16 cellular contexts compared by ENCODE assay signal in genomic region chr6:45527210-45527609, GRCh38.
DNase-seq lines count a peak whose midpoint lies in the region; ATAC-seq and TF ChIP-seq lines count a peak whose summit lies in the region.
"Had no signal": no experiment of that assay in that cellular context is flagged by ENCODE, and none has a peak within 500 bp of the region (broad histone marks: within the 10 kb centered on the region; RNA-seq: fewer than 3 reads in every experiment).

No MANE protein-coding gene starts in this region.

- H3K4me1 Mint-ChIP-seq in activated naive CD8-positive, alpha-beta T cell (ENCODE audit: low read depth), result peaks cover 5% of the 10 kb centered on the region
- no peaks in the 10 kb centered on the region for H3K4me1 Mint-ChIP-seq in activated naive CD8-positive, alpha-beta T cell treated with anti-CD3 and anti-CD28 coated beads for 36 hours
- H3K4me1 Mint-ChIP-seq in T-helper 17 cell, result peaks cover 19% of the 10 kb centered on the region

- peak overlapping the region; percentile 13 for H3K27ac Mint-ChIP-seq in activated naive CD8-positive, alpha-beta T cell
- no peak overlapping the region for H3K27ac Mint-ChIP-seq in activated naive CD8-positive, alpha-beta T cell treated with anti-CD3 and anti-CD28 coated beads for 36 hours
- peak overlapping the region; percentile 1 for H3K27ac Mint-ChIP-seq in T-helper 17 cell
- H3K27ac Mint-ChIP-seq: GM23338, H9 had no signal

- H3K4me1 ChIP-seq in upper lobe of right lung, result no peaks in the 10 kb centered on the region

- ATAC-seq in T-helper 17 cell (no peak), upper lobe of right lung (peak; percentile 15), HG03571 (IDR thresholded peaks at IDR 0.05; ENCODE audit: unreplicated experiment) (no peak)
- ATAC-seq: GM23338, HCT116 had no signal

- intact Hi-C loops in upper lobe of right lung (cut with DNase I), result no loop called here

- in situ Hi-C loops in SK-MEL-5 (cut with HindIII; ENCODE audit: low pct_unique_long_range_greater_than_20kb, low sequenced_read_pairs), result no loop called here

- H3K36me3 Mint-ChIP-seq in activated naive CD8-positive, alpha-beta T cell, result peaks cover 30% of the 10 kb centered on the region
- H3K36me3 Mint-ChIP-seq in activated naive CD8-positive, alpha-beta T cell treated with anti-CD3 and anti-CD28 coated beads for 36 hours, result peaks cover 16% of the 10 kb centered on the region
- H3K36me3 Mint-ChIP-seq in T-helper 17 cell (ENCODE audit: low read depth), result peaks cover 9% of the 10 kb centered on the region

- H3K27ac ChIP-seq in upper lobe of right lung, result no peak overlapping the region

- DNase-seq in activated naive CD8-positive, alpha-beta T cell treated with anti-CD3 and anti-CD28 coated beads for 36 hours, result no peak
- DNase-seq in SK-MEL-5 (ENCODE audit: low read depth, low spot score) (peak; percentile 16), T-helper 17 cell (no peak), upper lobe of right lung (no peak)
- DNase-seq: C1 segment of cervical spinal cord; Calu3; CD4-positive, alpha-beta memory T cell; COR-L47; DMS53; DMS79 treated with DMSO at 0.1 percent for 48 hours; GF-D8; H9 had no signal

- H3K27me3 Mint-ChIP-seq in activated naive CD8-positive, alpha-beta T cell, result no peaks in the 10 kb centered on the region
- no peaks in the 10 kb centered on the region for H3K27me3 Mint-ChIP-seq in activated naive CD8-positive, alpha-beta T cell treated with anti-CD3 and anti-CD28 coated beads for 36 hours
- H3K27me3 Mint-ChIP-seq in T-helper 17 cell, result no peaks in the 10 kb centered on the region

- no peaks in the 10 kb centered on the region for H3K27me3 ChIP-seq in upper lobe of right lung

- no peak overlapping the region for H3K4me3 ChIP-seq in upper lobe of right lung
- H3K4me3 ChIP-seq: GM23338 had no signal

- H3K9me3 ChIP-seq in T-helper 17 cell (ENCODE audit: control insufficient read depth, low read length, poor library complexity, severe bottlenecking) (no peaks in the 10 kb centered on the region), upper lobe of right lung (no peaks in the 10 kb centered on the region)

- no peak overlapping the region for H3K4me3 Mint-ChIP-seq in activated naive CD8-positive, alpha-beta T cell
- H3K4me3 Mint-ChIP-seq in activated naive CD8-positive, alpha-beta T cell treated with anti-CD3 and anti-CD28 coated beads for 36 hours, result no peak overlapping the region
- H3K4me3 Mint-ChIP-seq in T-helper 17 cell, result no peak overlapping the region
- H3K4me3 Mint-ChIP-seq: CD4-positive, alpha-beta memory T cell; GM23338; H9 had no signal

- no peaks in the 10 kb centered on the region for H3K9me3 Mint-ChIP-seq in activated naive CD8-positive, alpha-beta T cell (ENCODE audit: low read depth)
- H3K9me3 Mint-ChIP-seq in activated naive CD8-positive, alpha-beta T cell treated with anti-CD3 and anti-CD28 coated beads for 36 hours, result peaks cover 3% of the 10 kb centered on the region
- H3K9me3 Mint-ChIP-seq: GM23338, H9 had no signal

- no peak for TF ChIP-seq CTCF in upper lobe of right lung (IDR thresholded peaks at IDR 0.05)

- no peaks in the 10 kb centered on the region for H3K36me3 ChIP-seq in upper lobe of right lung
